Comparison of ENCODE assay signal across 8 cellular contexts in the genomic region with DNA sequence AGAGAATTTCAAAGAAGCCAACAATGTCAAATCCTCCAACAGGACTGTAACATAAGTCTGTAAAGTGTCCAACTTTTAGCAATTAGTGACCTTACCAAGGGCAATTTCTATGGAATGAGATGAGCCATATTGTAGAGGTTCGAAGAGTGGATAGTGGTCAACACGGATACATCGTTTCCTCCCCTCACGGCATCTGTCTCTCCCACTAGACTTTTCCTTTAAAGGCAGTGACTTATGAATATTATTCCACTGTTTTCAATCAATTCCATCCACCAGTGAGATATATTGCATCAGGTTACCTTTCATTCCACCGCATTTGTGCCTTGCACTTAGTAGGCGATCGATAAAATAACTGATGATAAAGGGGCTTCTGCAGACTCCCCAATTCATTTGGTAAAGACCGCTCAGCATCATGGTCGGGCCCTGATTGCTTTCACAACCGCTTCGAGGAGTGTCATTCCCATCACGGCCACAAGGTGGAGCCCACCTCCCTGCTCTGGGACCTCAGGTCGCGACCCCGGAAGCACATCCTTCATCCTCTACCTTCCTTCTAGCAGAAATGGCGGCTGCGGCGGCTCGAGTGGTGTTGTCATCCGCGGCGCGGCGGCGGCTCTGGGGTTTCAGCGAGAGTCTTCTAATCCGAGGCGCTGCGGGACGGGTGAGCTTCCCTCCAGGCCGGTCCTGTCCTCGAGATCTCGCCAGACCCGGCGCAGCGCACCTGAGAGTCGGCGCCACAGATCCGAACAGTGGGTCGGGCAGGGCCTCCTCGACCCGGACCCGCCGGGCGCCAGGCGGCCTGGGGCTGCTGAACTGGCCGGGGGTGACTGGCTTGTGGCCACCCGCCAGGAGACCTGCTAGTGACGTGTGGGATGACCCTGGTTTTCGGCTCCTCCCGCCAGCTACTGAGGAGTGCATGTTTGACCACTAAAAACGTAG. TPM values are rescaled to one million over a fixed set of nuclear protein-coding genes. Genes with fewer than 3 reads are reported as not detected.
A peak's percentile ranks its signal among the peaks of the same experiment; 100 is the strongest.
DNase-seq lines count a peak whose midpoint lies in the region; ATAC-seq and TF ChIP-seq lines count a peak whose summit lies in the region.

A gene with protein sequence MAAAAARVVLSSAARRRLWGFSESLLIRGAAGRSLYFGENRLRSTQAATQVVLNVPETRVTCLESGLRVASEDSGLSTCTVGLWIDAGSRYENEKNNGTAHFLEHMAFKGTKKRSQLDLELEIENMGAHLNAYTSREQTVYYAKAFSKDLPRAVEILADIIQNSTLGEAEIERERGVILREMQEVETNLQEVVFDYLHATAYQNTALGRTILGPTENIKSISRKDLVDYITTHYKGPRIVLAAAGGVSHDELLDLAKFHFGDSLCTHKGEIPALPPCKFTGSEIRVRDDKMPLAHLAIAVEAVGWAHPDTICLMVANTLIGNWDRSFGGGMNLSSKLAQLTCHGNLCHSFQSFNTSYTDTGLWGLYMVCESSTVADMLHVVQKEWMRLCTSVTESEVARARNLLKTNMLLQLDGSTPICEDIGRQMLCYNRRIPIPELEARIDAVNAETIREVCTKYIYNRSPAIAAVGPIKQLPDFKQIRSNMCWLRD (plus strand): TSS at position 535 of the 936 bp plus-strand sequence. CDS start 25 bp downstream, at position 560.

- H3K27me3 Mint-ChIP-seq in IgD-negative memory B cell, result peaks cover 1% of the 10 kb centered on the region

- H3K4me3 ChIP-seq in epithelial cell of esophagus (ENCODE audit: low read length), result peak within 1 kb of the TSS; percentile 81
- peak within 1 kb of the TSS; percentile 73 for H3K4me3 ChIP-seq in mucosa of descending colon

- H3K4me1 ChIP-seq in mucosa of descending colon (ENCODE audit: low read depth), result peaks cover 9% of the 10 kb centered on the region

- intact Hi-C loops in mucosa of descending colon (cut with DNase I, micrococcal nuclease), result no loop called here

- H3K27ac Mint-ChIP-seq in IgD-negative memory B cell, result peak within 1 kb of the TSS; percentile 73 to 92 (median 81)

- no peaks in the 10 kb centered on the region for H3K36me3 Mint-ChIP-seq in IgD-negative memory B cell

- DNase-seq in DMS153 treated with DMSO at 0.1 percent for 48 hours (lab: John Stamatoyannopoulos, UW; ENCODE audit: unreplicated experiment) (peak; percentile 76), OCI-M1 (lab: John Stamatoyannopoulos, UW) (peak; percentile 91), activated T-cell treated with anti-CD3 and anti-CD28 coated beads for 4 hours (peak; percentile 97), epithelial cell of esophagus (ENCODE audit: low read depth) (peak; percentile 91), mucosa of descending colon (peak; percentile 95 to 99 (median 96))
- DNase-seq in stimulated activated CD8-positive, alpha-beta memory T cell treated with anti-CD3 and anti-CD28 coated beads, Interleukin-4, amount 100 ng/mL, for 24 hours (ENCODE audit: low read depth), result peak; percentile 93

- no peaks in the 10 kb centered on the region for H3K9me3 ChIP-seq in mucosa of descending colon

- H3K9me3 Mint-ChIP-seq in IgD-negative memory B cell, result no peaks in the 10 kb centered on the region

- peak within 1 kb of the TSS; percentile 87 to 96 (median 91) for H3K4me3 Mint-ChIP-seq in IgD-negative memory B cell

- peak; percentile 93 for TF ChIP-seq CTCF in epithelial cell of esophagus (IDR thresholded peaks at IDR 0.05; ENCODE audit: insufficient read depth, low read depth, low read length, missing control alignments)
- peak; percentile 98 for TF ChIP-seq CTCF in mucosa of descending colon (IDR thresholded peaks at IDR 0.05)

- ATAC-seq in GM21529 (IDR thresholded peaks at IDR 0.05; ENCODE audit: unreplicated experiment) (peak; percentile 94), mucosa of descending colon (peak; percentile 100)

- peaks cover 19 to 25% (median 21%) of the 10 kb centered on the region in 3 donors for H3K4me1 Mint-ChIP-seq in IgD-negative memory B cell

- H3K36me3 ChIP-seq in mucosa of descending colon (ENCODE audit: low read depth), result peaks cover 6% of the 10 kb centered on the region

RNA-seq across cellular contexts. Expression of the gene that starts here (rescaled TPM):
- 62.6 TPM for polyA plus RNA-seq in IgD-negative memory B cell
- 10 to 100 TPM; 60.8 to 65.2 (median 63.2) TPM for total RNA-seq in mucosa of descending colon

Comparison
In these comparisons a context has a peak if more than half of its experiments do, and no peak if none do; other contexts are left out.
1. Peak in every context shown above with its lines: DNase-seq, ATAC-seq and H3K4me3 ChIP-seq.